In the genomic region with DNA sequence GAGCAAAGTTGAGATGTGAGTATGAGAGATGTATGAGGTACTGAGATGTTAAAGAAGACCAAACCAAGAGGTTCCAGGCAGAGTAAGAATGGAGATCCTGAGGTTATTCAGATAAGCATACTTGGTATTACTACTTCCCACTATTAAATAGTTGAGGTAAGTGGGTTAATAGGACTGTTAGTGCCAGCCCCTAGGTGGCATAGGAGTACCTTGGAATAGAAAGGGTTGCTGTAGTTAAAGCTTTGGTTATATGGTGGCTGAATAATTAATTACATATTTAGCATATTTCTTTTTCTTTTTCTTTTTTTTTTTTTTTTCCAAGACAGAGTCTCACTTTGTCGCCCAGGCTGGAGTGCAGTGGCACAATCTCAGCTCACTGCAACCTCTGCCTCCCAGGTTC, we compare ENCODE assay signal across 1 cellular context.
TF ChIP-seq lines count a peak whose summit lies in the region.

No MANE protein-coding gene starts in this region.

TF ChIP-seq in liver, 16 proteins besides CTCF, POLR2A, EP300 and RAD21 (continued from another document):
- no peak for TF ChIP-seq ZBTB33 (IDR thresholded peaks at IDR 0.05)
- TF ChIP-seq FOXA1 (IDR thresholded peaks at IDR 0.05): no peak
- TF ChIP-seq NR2F2 (IDR thresholded peaks at IDR 0.05): no peak
- TF ChIP-seq, protein P1, sequence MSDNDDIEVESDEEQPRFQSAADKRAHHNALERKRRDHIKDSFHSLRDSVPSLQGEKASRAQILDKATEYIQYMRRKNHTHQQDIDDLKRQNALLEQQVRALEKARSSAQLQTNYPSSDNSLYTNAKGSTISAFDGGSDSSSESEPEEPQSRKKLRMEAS (IDR thresholded peaks at IDR 0.05): no peak
- TF ChIP-seq HNF4A (conservative IDR thresholded peaks at IDR 0.05): no peak
